Comparison of ENCODE assay signal across 19 cellular contexts in genomic region chr18:44911260-44911659, GRCh38.
"Had no signal": no experiment of that assay in that cellular context is flagged by ENCODE, and none has a peak within 500 bp of the region (broad histone marks: within the 10 kb centered on the region; RNA-seq: fewer than 3 reads in every experiment).

No MANE protein-coding gene starts in this region.

- H3K27me3 ChIP-seq: esophagus muscularis mucosa, gastroesophageal sphincter, hepatocyte, spleen had no signal

- H3K27ac ChIP-seq: epithelial cell of prostate, esophagus muscularis mucosa, gastroesophageal sphincter, hepatocyte, left ventricle myocardium inferior, lower lobe of right lung, spleen had no signal

- H3K36me3 ChIP-seq: esophagus muscularis mucosa, gastroesophageal sphincter, left ventricle myocardium inferior, lower lobe of right lung, spleen had no signal

- H3K9me3 ChIP-seq: esophagus muscularis mucosa, gastroesophageal sphincter, left ventricle myocardium inferior, lower lobe of right lung, spleen had no signal

- H2AFZ ChIP-seq: hepatocyte had no signal

- H3K4me2 ChIP-seq: hepatocyte had no signal

- DNase-seq: effector memory CD4-positive, alpha-beta T cell; kidney; left cardiac atrium; left ventricle myocardium inferior; lower lobe of right lung; mesenchymal stem cell; midbrain; posterior cingulate gyrus; spleen; stimulated activated CD4-positive, alpha-beta T cell treated with anti-CD3 and anti-CD28 coated beads, Interleukin-15, amount 100 ng/mL, for 24 hours; stimulated activated CD4-positive, alpha-beta T cell treated with anti-CD3 and anti-CD28 coated beads, Interleukin-1b, Interleukin-23, amount 100 ng/mL, for 48 hours; stimulated activated CD4-positive, alpha-beta T cell treated with anti-CD3 and anti-CD28 coated beads, Interleukin-4, amount 100 ng/mL, for 24 hours; stimulated activated naive CD4-positive, alpha-beta T cell; trophoblast cell had no signal

- H3K4me3 ChIP-seq: esophagus muscularis mucosa, gastroesophageal sphincter, hepatocyte, left ventricle myocardium inferior, lower lobe of right lung, spleen had no signal

- ATAC-seq: gastroesophageal sphincter, left cardiac atrium, lower lobe of right lung, sciatic nerve had no signal

- FAIRE-seq: kidney had no signal
